11 cellular contexts compared by ENCODE assay signal in genomic region chr2:199757466-199757865, GRCh38.
DNase-seq lines count a peak whose midpoint lies in the region; ATAC-seq and TF ChIP-seq lines count a peak whose summit lies in the region.
"Had no signal": no experiment of that assay in that cellular context is flagged by ENCODE, and none has a peak within 500 bp of the region (broad histone marks: within the 10 kb centered on the region; RNA-seq: fewer than 3 reads in every experiment).

No MANE protein-coding gene starts in this region.

- no peaks in the 10 kb centered on the region for H3K9me3 Mint-ChIP-seq in activated CD8-positive, alpha-beta T cell treated with anti-CD3 and anti-CD28 coated beads for 36 hours

- DNase-seq in AG08395 (ENCODE audit: low spot score) (peak; percentile 42), NCI-H1092 treated with DMSO at 0.1 percent for 48 hours (lab: John Stamatoyannopoulos, UW) (peak; percentile 93), astrocyte of the hippocampus (ENCODE audit: low read depth, low spot score) (peak; percentile 65), GF-D8 (lab: John Stamatoyannopoulos, UW) (no peak), hepatic stellate cell (ENCODE audit: low spot score) (no peak)
- no peak for DNase-seq in activated CD8-positive, alpha-beta T cell treated with anti-CD3 and anti-CD28 coated beads for 36 hours
- no peak for DNase-seq in activated CD8-positive, alpha-beta memory T cell treated with anti-CD3 and anti-CD28 coated beads for 24 hours
- DNase-seq: activated T-cell treated with anti-CD3 and anti-CD28 coated beads, Interleukin-2, amount 50 U/mL, for 72 hours; islet precursor cell had no signal

- intact Hi-C loops in activated CD8-positive, alpha-beta T cell treated with anti-CD3 and anti-CD28 coated beads for 36 hours (cut with micrococcal nuclease): no loop called here

- no peak for TF ChIP-seq CTCF in activated CD8-positive, alpha-beta T cell treated with anti-CD3 and anti-CD28 coated beads for 36 hours (IDR thresholded peaks at IDR 0.05)

- H3K4me1 Mint-ChIP-seq in activated CD8-positive, alpha-beta T cell treated with anti-CD3 and anti-CD28 coated beads for 36 hours (ENCODE audit: low read depth): no peaks in the 10 kb centered on the region

- peaks cover 7% of the 10 kb centered on the region for H3K27me3 Mint-ChIP-seq in activated CD8-positive, alpha-beta T cell treated with anti-CD3 and anti-CD28 coated beads for 36 hours
- H3K27me3 Mint-ChIP-seq: progenitor cell of endocrine pancreas had no signal

- no peaks in the 10 kb centered on the region for H3K36me3 Mint-ChIP-seq in activated CD8-positive, alpha-beta T cell treated with anti-CD3 and anti-CD28 coated beads for 36 hours (ENCODE audit: low read depth)

- H3K27ac Mint-ChIP-seq in activated CD8-positive, alpha-beta T cell treated with anti-CD3 and anti-CD28 coated beads for 36 hours: no peak overlapping the region
- H3K27ac Mint-ChIP-seq: activated T-cell treated with anti-CD3 and anti-CD28 coated beads, Interleukin-2, amount 50 U/mL, for 72 hours; progenitor cell of endocrine pancreas had no signal

- no peaks in the 10 kb centered on the region for H3K27me3 ChIP-seq in layer of hippocampus (ENCODE audit: control insufficient read depth, insufficient read depth, low read length)

- POLR2A ChIA-PET in activated CD8-positive, alpha-beta T cell treated with anti-CD3 and anti-CD28 coated beads for 36 hours (lab: Charles Lee): no interaction called here

- H3K4me3 Mint-ChIP-seq in activated CD8-positive, alpha-beta T cell treated with anti-CD3 and anti-CD28 coated beads for 36 hours: no peak overlapping the region
- H3K4me3 Mint-ChIP-seq: activated T-cell treated with anti-CD3 and anti-CD28 coated beads, Interleukin-2, amount 50 U/mL, for 72 hours had no signal

- CTCF ChIA-PET in activated CD8-positive, alpha-beta T cell treated with anti-CD3 and anti-CD28 coated beads for 36 hours (lab: Charles Lee): interaction anchor here (1.4 kb wide), 1 partner anchor 17 kb away, joined by 6 read pairs; no protein-coding TSS in a partner anchor

- ATAC-seq in activated CD8-positive, alpha-beta T cell treated with anti-CD3 and anti-CD28 coated beads for 36 hours: no peak
- ATAC-seq: activated T-cell treated with anti-CD3 and anti-CD28 coated beads, Interleukin-2, amount 50 U/mL, for 72 hours had no signal

- peak overlapping the region; percentile 54 for H3K27ac ChIP-seq in layer of hippocampus (ENCODE audit: low read depth, low read length)

Comparison
In these comparisons a context has a peak if more than half of its experiments do, and no peak if none do; other contexts are left out.
1. DNase-seq: peak in AG08395 (single experiment), NCI-H1092 treated with DMSO at 0.1 percent for 48 hours (single experiment) and astrocyte of the hippocampus (single experiment); none in activated CD8-positive, alpha-beta T cell treated with anti-CD3 and anti-CD28 coated beads for 36 hours (single experiment), GF-D8 (single experiment), activated CD8-positive, alpha-beta memory T cell treated with anti-CD3 and anti-CD28 coated beads for 24 hours (single experiment) and hepatic stellate cell (single experiment).